ENCODE assay signal across 2 cellular contexts in the genomic region with DNA sequence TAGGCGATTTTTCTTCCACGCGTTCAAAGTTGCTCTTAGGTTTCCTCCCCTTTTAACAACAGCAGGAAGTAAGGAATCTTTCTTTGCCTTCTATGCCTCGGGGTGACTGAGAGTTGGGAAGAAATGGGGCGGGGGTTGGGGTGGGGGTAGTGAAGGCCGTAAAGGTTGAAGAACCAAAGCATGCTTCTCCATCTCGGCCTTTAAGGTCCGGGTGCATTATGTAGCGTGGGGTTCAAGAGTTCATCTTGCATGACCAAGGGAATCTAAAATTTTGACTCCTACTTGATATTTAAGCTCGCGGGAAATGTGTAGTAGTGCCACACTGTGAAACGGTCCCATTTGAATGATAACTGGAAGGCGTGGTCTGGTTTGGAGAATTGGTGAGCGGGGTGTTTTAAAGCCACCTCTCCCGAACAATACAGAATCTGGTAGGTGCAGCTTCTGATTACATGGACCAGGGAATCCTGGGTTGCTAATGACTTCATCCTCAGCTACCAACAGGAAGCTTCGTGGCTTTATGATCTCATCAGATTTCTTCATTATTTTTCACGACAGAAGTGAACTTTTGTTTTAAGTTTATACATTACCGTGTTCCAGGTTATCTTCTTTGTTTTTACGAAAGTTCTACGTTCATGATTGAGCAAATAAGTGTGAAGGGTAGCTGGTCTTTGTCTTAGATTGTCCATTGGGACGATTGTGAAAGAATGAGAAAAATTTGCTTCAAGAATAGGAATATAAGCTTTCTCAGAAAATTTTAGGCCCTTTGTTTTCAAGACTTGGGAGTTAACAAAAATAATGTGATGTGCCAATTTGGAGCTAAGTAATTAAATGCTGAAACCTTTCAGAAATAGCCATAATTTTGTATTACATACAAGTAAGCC.
TF ChIP-seq lines count a peak whose summit lies in the region.

No MANE protein-coding gene starts in this region.

TF ChIP-seq in PFSK-1, 5 proteins besides CTCF, POLR2A, EP300 and RAD21:
- no peak for TF ChIP-seq FOXP2 (optimal IDR thresholded peaks at IDR 0.05; ENCODE audit: borderline replicate concordance, extremely low read depth, extremely low read length, insufficient read depth)
- 0 out of 2 replicates have a peak, but pooled peaks have one; percentile 69 for TF ChIP-seq TAF1 (IDR thresholded peaks at IDR 0.05; ENCODE audit: borderline replicate concordance, insufficient read depth, low read length)
- peak; percentile 51; the same call in 1 of the 2 replicates for TF ChIP-seq POLR2AphosphoS5 (IDR thresholded peaks at IDR 0.05; ENCODE audit: low read depth, low read length)
- TF ChIP-seq, protein P1, sequence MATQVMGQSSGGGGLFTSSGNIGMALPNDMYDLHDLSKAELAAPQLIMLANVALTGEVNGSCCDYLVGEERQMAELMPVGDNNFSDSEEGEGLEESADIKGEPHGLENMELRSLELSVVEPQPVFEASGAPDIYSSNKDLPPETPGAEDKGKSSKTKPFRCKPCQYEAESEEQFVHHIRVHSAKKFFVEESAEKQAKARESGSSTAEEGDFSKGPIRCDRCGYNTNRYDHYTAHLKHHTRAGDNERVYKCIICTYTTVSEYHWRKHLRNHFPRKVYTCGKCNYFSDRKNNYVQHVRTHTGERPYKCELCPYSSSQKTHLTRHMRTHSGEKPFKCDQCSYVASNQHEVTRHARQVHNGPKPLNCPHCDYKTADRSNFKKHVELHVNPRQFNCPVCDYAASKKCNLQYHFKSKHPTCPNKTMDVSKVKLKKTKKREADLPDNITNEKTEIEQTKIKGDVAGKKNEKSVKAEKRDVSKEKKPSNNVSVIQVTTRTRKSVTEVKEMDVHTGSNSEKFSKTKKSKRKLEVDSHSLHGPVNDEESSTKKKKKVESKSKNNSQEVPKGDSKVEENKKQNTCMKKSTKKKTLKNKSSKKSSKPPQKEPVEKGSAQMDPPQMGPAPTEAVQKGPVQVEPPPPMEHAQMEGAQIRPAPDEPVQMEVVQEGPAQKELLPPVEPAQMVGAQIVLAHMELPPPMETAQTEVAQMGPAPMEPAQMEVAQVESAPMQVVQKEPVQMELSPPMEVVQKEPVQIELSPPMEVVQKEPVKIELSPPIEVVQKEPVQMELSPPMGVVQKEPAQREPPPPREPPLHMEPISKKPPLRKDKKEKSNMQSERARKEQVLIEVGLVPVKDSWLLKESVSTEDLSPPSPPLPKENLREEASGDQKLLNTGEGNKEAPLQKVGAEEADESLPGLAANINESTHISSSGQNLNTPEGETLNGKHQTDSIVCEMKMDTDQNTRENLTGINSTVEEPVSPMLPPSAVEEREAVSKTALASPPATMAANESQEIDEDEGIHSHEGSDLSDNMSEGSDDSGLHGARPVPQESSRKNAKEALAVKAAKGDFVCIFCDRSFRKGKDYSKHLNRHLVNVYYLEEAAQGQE (IDR thresholded peaks at IDR 0.05; ENCODE audit: insufficient read depth in 1 of 2, low read depth in 2 of 2, low read length in 2 of 2) = no peak

TF ChIP-seq in GM12878, 131 proteins besides CTCF, POLR2A, EP300 and RAD21:
- TF ChIP-seq PML (IDR thresholded peaks at IDR 0.05; ENCODE audit: low read length) (0 out of 2 replicates have a peak, but pooled peaks have one; percentile 32), JUNB (IDR thresholded peaks at IDR 0.05) (0 out of 2 replicates have a peak, but pooled peaks have one; percentile 14), MXI1 (IDR thresholded peaks at IDR 0.05; ENCODE audit: low read depth, low read length) (0 out of 2 replicates have a peak, but pooled peaks have one; percentile 21), CREB1 (IDR thresholded peaks at IDR 0.05; ENCODE audit: low read depth) (peak; percentile 83), ZNF24 (IDR thresholded peaks at IDR 0.05) (no peak), MTA3 (IDR thresholded peaks at IDR 0.05; ENCODE audit: borderline replicate concordance, low read length) (no peak), ATF7 (IDR thresholded peaks at IDR 0.05; ENCODE audit: low read depth) (peak; percentile 88), SIX5 (IDR thresholded peaks at IDR 0.05; ENCODE audit: low read depth, low read length, severe bottlenecking) (no peak), NKRF (conservative IDR thresholded peaks at IDR 0.05) (no peak), HDAC6 (IDR thresholded peaks at IDR 0.05; ENCODE audit: unreplicated experiment) (no peak), KAT2A (conservative IDR thresholded peaks at IDR 0.05; ENCODE audit: control insufficient read depth, low read depth, low read length) (no peak), TAF1 (IDR thresholded peaks at IDR 0.05; ENCODE audit: borderline replicate concordance, low read depth, low read length) (0 out of 2 replicates have a peak, but pooled peaks have one; percentile 27), RUNX3 (IDR thresholded peaks at IDR 0.05; ENCODE audit: low read length) (0 out of 2 replicates have a peak, but pooled peaks have one; percentile 10), DPF2 (IDR thresholded peaks at IDR 0.05) (no peak), E2F8 (IDR thresholded peaks at IDR 0.05; ENCODE audit: low read depth, partially characterized antibody) (no peak), FOXM1 (IDR thresholded peaks at IDR 0.05; ENCODE audit: low read depth, low read length) (no peak)
- TF ChIP-seq, protein P2, sequence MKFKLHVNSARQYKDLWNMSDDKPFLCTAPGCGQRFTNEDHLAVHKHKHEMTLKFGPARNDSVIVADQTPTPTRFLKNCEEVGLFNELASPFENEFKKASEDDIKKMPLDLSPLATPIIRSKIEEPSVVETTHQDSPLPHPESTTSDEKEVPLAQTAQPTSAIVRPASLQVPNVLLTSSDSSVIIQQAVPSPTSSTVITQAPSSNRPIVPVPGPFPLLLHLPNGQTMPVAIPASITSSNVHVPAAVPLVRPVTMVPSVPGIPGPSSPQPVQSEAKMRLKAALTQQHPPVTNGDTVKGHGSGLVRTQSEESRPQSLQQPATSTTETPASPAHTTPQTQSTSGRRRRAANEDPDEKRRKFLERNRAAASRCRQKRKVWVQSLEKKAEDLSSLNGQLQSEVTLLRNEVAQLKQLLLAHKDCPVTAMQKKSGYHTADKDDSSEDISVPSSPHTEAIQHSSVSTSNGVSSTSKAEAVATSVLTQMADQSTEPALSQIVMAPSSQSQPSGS (IDR thresholded peaks at IDR 0.05; ENCODE audit: low read length) = peak; percentile 39; the same call in 1 of the 2 replicates
- TF ChIP-seq, protein P3, sequence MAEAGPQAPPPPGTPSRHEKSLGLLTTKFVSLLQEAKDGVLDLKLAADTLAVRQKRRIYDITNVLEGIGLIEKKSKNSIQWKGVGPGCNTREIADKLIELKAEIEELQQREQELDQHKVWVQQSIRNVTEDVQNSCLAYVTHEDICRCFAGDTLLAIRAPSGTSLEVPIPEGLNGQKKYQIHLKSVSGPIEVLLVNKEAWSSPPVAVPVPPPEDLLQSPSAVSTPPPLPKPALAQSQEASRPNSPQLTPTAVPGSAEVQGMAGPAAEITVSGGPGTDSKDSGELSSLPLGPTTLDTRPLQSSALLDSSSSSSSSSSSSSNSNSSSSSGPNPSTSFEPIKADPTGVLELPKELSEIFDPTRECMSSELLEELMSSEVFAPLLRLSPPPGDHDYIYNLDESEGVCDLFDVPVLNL (IDR thresholded peaks at IDR 0.05; ENCODE audit: low read depth, low read length) = peak; percentile 39; the same call in 1 of the 2 replicates
- TF ChIP-seq, protein P4, sequence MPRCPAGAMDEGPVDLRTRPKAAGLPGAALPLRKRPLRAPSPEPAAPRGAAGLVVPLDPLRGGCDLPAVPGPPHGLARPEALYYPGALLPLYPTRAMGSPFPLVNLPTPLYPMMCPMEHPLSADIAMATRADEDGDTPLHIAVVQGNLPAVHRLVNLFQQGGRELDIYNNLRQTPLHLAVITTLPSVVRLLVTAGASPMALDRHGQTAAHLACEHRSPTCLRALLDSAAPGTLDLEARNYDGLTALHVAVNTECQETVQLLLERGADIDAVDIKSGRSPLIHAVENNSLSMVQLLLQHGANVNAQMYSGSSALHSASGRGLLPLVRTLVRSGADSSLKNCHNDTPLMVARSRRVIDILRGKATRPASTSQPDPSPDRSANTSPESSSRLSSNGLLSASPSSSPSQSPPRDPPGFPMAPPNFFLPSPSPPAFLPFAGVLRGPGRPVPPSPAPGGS (IDR thresholded peaks at IDR 0.05; ENCODE audit: borderline replicate concordance, insufficient read depth, low read depth, low read length, poor library complexity, severe bottlenecking) = no peak
